ENCODE assay signal across 1 cellular context in the genomic region with DNA sequence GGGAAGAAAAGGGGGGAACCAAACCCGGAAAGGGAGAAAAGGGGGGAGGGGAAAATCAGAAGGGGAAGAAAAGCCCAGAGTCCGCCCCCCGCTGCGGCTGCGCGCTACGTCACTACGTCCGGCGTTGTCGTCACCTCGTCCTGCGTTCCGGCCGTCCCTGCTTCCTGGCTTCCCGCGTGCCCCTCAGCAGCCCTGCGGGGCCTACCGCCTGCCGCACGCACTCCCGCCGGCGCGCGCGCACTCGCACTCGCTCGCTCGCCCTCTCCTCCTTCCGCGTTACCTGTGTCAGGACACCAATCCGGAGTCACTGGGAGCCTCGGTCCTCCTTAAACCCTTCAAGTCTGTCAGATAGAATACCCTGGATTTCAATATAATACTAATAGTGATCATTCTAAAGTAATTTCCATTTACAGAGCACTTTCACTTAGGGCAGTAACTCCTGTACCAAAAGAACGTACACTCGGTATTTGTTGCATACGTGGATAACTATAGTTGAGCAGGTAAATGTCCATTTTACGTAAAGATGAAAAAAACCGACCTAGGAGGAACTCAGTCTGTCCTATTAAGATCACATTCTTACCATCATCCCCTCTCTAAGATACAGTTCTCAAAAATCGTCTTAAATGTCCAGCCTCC.
TF ChIP-seq lines count a peak whose summit lies in the region.

A gene (minus strand): TSS at position 113 of the 636 bp plus-strand sequence. CDS start 120,615 bp downstream, outside the sequence.

TF ChIP-seq in GM12878, 131 proteins besides CTCF, POLR2A, EP300 and RAD21 (continued from another document):
- TF ChIP-seq RUNX3 (IDR thresholded peaks at IDR 0.05; ENCODE audit: low read length) (peak; percentile 44), MTA3 (IDR thresholded peaks at IDR 0.05; ENCODE audit: borderline replicate concordance, low read length) (no peak), SIX5 (IDR thresholded peaks at IDR 0.05; ENCODE audit: low read depth, low read length, severe bottlenecking) (no peak), SREBF2 (IDR thresholded peaks at IDR 0.05; ENCODE audit: low read length) (no peak), STAT3 (IDR thresholded peaks at IDR 0.05; ENCODE audit: low read depth, low read length) (no peak), ZZZ3 (IDR thresholded peaks at IDR 0.05; ENCODE audit: control insufficient read depth, insufficient read length, low read depth) (no peak), IRF4 (IDR thresholded peaks at IDR 0.05; ENCODE audit: low read depth, low read length) (no peak), NR2C1 (IDR thresholded peaks at IDR 0.05) (no peak), ZBED1 (IDR thresholded peaks at IDR 0.05; ENCODE audit: borderline replicate concordance) (no peak; the same call in 1 of the 2 replicates), IKZF1 (conservative IDR thresholded peaks at IDR 0.05) (peak; percentile 80), ATF7 (IDR thresholded peaks at IDR 0.05; ENCODE audit: low read depth) (peak; percentile 41; the same call in 1 of the 2 replicates), NR2F1 (conservative IDR thresholded peaks at IDR 0.05) (no peak), NR2C2 (IDR thresholded peaks at IDR 0.05; ENCODE audit: borderline replicate concordance, control insufficient read depth, insufficient read length, low read depth) (no peak), RAD51 (IDR thresholded peaks at IDR 0.05) (no peak), YBX1 (IDR thresholded peaks at IDR 0.05) (no peak), CEBPB (IDR thresholded peaks at IDR 0.05; ENCODE audit: borderline replicate concordance in 1 of 2, low read depth in 2 of 2, low read length in 2 of 2) (no peak), ZNF24 (IDR thresholded peaks at IDR 0.05) (no peak), POU2F2 (IDR thresholded peaks at IDR 0.05; ENCODE audit: borderline replicate concordance, low read depth, low read length) (peak; percentile 78)
- TF ChIP-seq, protein P1, sequence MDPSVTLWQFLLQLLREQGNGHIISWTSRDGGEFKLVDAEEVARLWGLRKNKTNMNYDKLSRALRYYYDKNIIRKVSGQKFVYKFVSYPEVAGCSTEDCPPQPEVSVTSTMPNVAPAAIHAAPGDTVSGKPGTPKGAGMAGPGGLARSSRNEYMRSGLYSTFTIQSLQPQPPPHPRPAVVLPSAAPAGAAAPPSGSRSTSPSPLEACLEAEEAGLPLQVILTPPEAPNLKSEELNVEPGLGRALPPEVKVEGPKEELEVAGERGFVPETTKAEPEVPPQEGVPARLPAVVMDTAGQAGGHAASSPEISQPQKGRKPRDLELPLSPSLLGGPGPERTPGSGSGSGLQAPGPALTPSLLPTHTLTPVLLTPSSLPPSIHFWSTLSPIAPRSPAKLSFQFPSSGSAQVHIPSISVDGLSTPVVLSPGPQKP (IDR thresholded peaks at IDR 0.05; ENCODE audit: low read depth, low read length): peak; percentile 9; the same call in 1 of the 2 replicates
- TF ChIP-seq, protein P2, sequence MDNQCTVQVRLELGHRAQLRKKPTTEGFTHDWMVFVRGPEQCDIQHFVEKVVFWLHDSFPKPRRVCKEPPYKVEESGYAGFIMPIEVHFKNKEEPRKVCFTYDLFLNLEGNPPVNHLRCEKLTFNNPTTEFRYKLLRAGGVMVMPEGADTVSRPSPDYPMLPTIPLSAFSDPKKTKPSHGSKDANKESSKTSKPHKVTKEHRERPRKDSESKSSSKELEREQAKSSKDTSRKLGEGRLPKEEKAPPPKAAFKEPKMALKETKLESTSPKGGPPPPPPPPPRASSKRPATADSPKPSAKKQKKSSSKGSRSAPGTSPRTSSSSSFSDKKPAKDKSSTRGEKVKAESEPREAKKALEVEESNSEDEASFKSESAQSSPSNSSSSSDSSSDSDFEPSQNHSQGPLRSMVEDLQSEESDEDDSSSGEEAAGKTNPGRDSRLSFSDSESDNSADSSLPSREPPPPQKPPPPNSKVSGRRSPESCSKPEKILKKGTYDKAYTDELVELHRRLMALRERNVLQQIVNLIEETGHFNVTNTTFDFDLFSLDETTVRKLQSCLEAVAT (IDR thresholded peaks at IDR 0.05): no peak; the same call in none of the 2 replicates
- TF ChIP-seq, protein P3, sequence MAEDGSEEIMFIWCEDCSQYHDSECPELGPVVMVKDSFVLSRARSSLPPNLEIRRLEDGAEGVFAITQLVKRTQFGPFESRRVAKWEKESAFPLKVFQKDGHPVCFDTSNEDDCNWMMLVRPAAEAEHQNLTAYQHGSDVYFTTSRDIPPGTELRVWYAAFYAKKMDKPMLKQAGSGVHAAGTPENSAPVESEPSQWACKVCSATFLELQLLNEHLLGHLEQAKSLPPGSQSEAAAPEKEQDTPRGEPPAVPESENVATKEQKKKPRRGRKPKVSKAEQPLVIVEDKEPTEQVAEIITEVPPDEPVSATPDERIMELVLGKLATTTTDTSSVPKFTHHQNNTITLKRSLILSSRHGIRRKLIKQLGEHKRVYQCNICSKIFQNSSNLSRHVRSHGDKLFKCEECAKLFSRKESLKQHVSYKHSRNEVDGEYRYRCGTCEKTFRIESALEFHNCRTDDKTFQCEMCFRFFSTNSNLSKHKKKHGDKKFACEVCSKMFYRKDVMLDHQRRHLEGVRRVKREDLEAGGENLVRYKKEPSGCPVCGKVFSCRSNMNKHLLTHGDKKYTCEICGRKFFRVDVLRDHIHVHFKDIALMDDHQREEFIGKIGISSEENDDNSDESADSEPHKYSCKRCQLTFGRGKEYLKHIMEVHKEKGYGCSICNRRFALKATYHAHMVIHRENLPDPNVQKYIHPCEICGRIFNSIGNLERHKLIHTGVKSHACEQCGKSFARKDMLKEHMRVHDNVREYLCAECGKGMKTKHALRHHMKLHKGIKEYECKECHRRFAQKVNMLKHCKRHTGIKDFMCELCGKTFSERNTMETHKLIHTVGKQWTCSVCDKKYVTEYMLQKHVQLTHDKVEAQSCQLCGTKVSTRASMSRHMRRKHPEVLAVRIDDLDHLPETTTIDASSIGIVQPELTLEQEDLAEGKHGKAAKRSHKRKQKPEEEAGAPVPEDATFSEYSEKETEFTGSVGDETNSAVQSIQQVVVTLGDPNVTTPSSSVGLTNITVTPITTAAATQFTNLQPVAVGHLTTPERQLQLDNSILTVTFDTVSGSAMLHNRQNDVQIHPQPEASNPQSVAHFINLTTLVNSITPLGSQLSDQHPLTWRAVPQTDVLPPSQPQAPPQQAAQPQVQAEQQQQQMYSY (CRISPR knock-in tag; IDR thresholded peaks at IDR 0.05): no peak
